10 cellular contexts compared by ENCODE assay signal in genomic region chr2:236166157-236166780, GRCh38. TPM values are rescaled to one million over a fixed set of nuclear protein-coding genes. Genes with fewer than 3 reads are reported as not detected.
DNase-seq lines count a peak whose midpoint lies in the region; ATAC-seq and TF ChIP-seq lines count a peak whose summit lies in the region.
"Had no signal": no experiment of that assay in that cellular context is flagged by ENCODE, and none has a peak within 500 bp of the region (broad histone marks: within the 10 kb centered on the region; RNA-seq: fewer than 3 reads in every experiment).

No MANE protein-coding gene starts in this region.

- DNase-seq in endodermal cell (peak; percentile 85), T1000 (lab: John Stamatoyannopoulos, UW) (no peak), KBM-7 (no peak)
- DNase-seq in central memory CD4-positive, alpha-beta T cell, result no peak
- DNase-seq: NCI-H1105 treated with DMSO at 0.1 percent for 48 hours had no signal

- H3K27me3 ChIP-seq in BLaER1 (peaks cover 100% of the 10 kb centered on the region), HUES64 (ENCODE audit: insufficient read depth, low read length) (peaks cover 100% of the 10 kb centered on the region), endodermal cell (ENCODE audit: control insufficient read depth, insufficient read depth, low read length, poor library complexity, severe bottlenecking) (peaks cover 100% of the 10 kb centered on the region), neuron (ENCODE audit: insufficient read depth, low read length) (no peaks in the 10 kb centered on the region)

- 3% methylated on average over 31 of the region's 41 CpGs for WGBS in HUES64
- WGBS in endodermal cell (ENCODE audit: insufficient coverage in 1 of 2, insufficient read length in 1 of 2), 2 experiments, result 5 to 7% methylated on average over 24 to 37 of the region's 41 CpGs

- no peak for ATAC-seq in stimulated activated memory B cell treated with anti-CD40 and anti-IgM and Interleukin-4, amounts not matched to agents 10 μg/mL and 1 μg/mL and 100 μg/mL, for 72 hours

- H3K27ac ChIP-seq in BLaER1 (no peak overlapping the region), HUES64 (ENCODE audit: low read depth, low read length) (no peak overlapping the region), endodermal cell (ENCODE audit: low read depth, low read length) (no peak overlapping the region)

- H3K36me3 ChIP-seq in BLaER1, result no peaks in the 10 kb centered on the region
- H3K36me3 ChIP-seq in HUES64 (ENCODE audit: insufficient read depth, low read length), result peaks cover 11% of the 10 kb centered on the region; the same call in 1 of the 2 replicates
- no peaks in the 10 kb centered on the region for H3K36me3 ChIP-seq in endodermal cell (ENCODE audit: control insufficient read depth, insufficient read depth, low read length)
- H3K36me3 ChIP-seq in neuron (ENCODE audit: insufficient read depth, low read length), result peaks cover 31% of the 10 kb centered on the region

- peak overlapping the region; percentile 91 for H3K4me2 ChIP-seq in BLaER1

- no peaks in the 10 kb centered on the region for H3K9me3 Mint-ChIP-seq in endodermal cell
- no peaks in the 10 kb centered on the region for H3K9me3 Mint-ChIP-seq in stimulated activated memory B cell treated with anti-CD40 and anti-IgM and Interleukin-4, amounts not matched to agents 10 μg/mL and 1 μg/mL and 100 μg/mL, for 72 hours

- H3K4me3 Mint-ChIP-seq in endodermal cell, result peak overlapping the region; percentile 37
- H3K4me3 Mint-ChIP-seq in stimulated activated memory B cell treated with anti-CD40 and anti-IgM and Interleukin-4, amounts not matched to agents 10 μg/mL and 1 μg/mL and 100 μg/mL, for 72 hours, result no peak overlapping the region

- H3K4me1 ChIP-seq in BLaER1 (peaks cover 60% of the 10 kb centered on the region), HUES64 (ENCODE audit: insufficient read depth, low read length) (peaks cover 45% of the 10 kb centered on the region), endodermal cell (ENCODE audit: control insufficient read depth, insufficient read depth, low read length) (peaks cover 4% of the 10 kb centered on the region), neuron (ENCODE audit: insufficient read depth, low read length) (peaks cover 62% of the 10 kb centered on the region)

- H3K4me3 ChIP-seq in BLaER1 (peak overlapping the region; percentile 64), HUES64 (ENCODE audit: low read length) (peak overlapping the region; percentile 62), endodermal cell (ENCODE audit: low read length) (peak overlapping the region; percentile 60), neuron (ENCODE audit: low read length) (peak overlapping the region; percentile 67)

- H4K20me1 ChIP-seq in BLaER1, result peaks cover 100% of the 10 kb centered on the region

- no peak for TF ChIP-seq CTCF in endodermal cell (conservative IDR thresholded peaks at IDR 0.05)

- H3K27me3 Mint-ChIP-seq in endodermal cell (ENCODE audit: insufficient read depth), result peaks cover 88% of the 10 kb centered on the region
- peaks cover 63% of the 10 kb centered on the region for H3K27me3 Mint-ChIP-seq in stimulated activated memory B cell treated with anti-CD40 and anti-IgM and Interleukin-4, amounts not matched to agents 10 μg/mL and 1 μg/mL and 100 μg/mL, for 72 hours

- H3K9ac ChIP-seq in BLaER1 (no peak overlapping the region), HUES64 (ENCODE audit: low read depth, low read length) (peak overlapping the region; percentile 35; the same call in 1 of the 2 replicates), endodermal cell (ENCODE audit: extremely low read depth, low read length, poor library complexity, severe bottlenecking) (no peak overlapping the region)

- H3K36me3 Mint-ChIP-seq in endodermal cell (ENCODE audit: low read depth), result no peaks in the 10 kb centered on the region
- no peaks in the 10 kb centered on the region for H3K36me3 Mint-ChIP-seq in stimulated activated memory B cell treated with anti-CD40 and anti-IgM and Interleukin-4, amounts not matched to agents 10 μg/mL and 1 μg/mL and 100 μg/mL, for 72 hours

- in situ Hi-C loops in KBM-7 (cut with MboI; ENCODE audit: low pct_unique_long_range_greater_than_20kb, low sequenced_read_pairs), result no loop called here

- no peak overlapping the region for H2AFZ ChIP-seq in neuron (ENCODE audit: low read depth, low read length)

- no peak overlapping the region for H3K27ac Mint-ChIP-seq in endodermal cell
- H3K27ac Mint-ChIP-seq in stimulated activated memory B cell treated with anti-CD40 and anti-IgM and Interleukin-4, amounts not matched to agents 10 μg/mL and 1 μg/mL and 100 μg/mL, for 72 hours, result no peak overlapping the region

- peaks cover 16% of the 10 kb centered on the region; the same call in 1 of the 2 replicates for H3K9me3 ChIP-seq in BLaER1
- no peaks in the 10 kb centered on the region for H3K9me3 ChIP-seq in HUES64 (ENCODE audit: insufficient read depth, low read depth, low read length)
- no peaks in the 10 kb centered on the region for H3K9me3 ChIP-seq in endodermal cell (ENCODE audit: control insufficient read depth, low read length)
- no peaks in the 10 kb centered on the region for H3K9me3 ChIP-seq in neuron (ENCODE audit: low read length)

- peaks cover 13% of the 10 kb centered on the region for H3K4me1 Mint-ChIP-seq in endodermal cell
- peaks cover 8% of the 10 kb centered on the region for H3K4me1 Mint-ChIP-seq in stimulated activated memory B cell treated with anti-CD40 and anti-IgM and Interleukin-4, amounts not matched to agents 10 μg/mL and 1 μg/mL and 100 μg/mL, for 72 hours

RNA-seq across cellular contexts. Expression of gene GBX2, which starts 1.9 kb away (rescaled TPM):
- 37.4 TPM for polyA plus RNA-seq in HUES64 (2013, experiment 1 of 2)
- polyA plus RNA-seq in HUES64 (2013, experiment 2 of 2), result 59.0 TPM
- under 1 TPM in 1 of 2 donors, not detected in 1; 0.20 TPM for total RNA-seq in endodermal cell
- polyA plus RNA-seq in endodermal cell (2013, experiment 1 of 2), result 26.5 TPM
- 24.3 TPM for polyA plus RNA-seq in endodermal cell (2013, experiment 2 of 2)
- total RNA-seq: renal cortical epithelial cell had no signal
